30 cellular contexts compared by ENCODE assay signal in genomic region chr9:137656416-137656815, GRCh38.
"Had no signal": no experiment of that assay in that cellular context is flagged by ENCODE, and none has a peak within 500 bp of the region (broad histone marks: within the 10 kb centered on the region; RNA-seq: fewer than 3 reads in every experiment).

No MANE protein-coding gene starts in this region.

- H3K4me3 ChIP-seq: ascending aorta, cardiac muscle cell, Peyer's patch had no signal

- H3K36me3 ChIP-seq: cardiac muscle cell had no signal

- H3K27me3 ChIP-seq: ascending aorta, cardiac muscle cell, Peyer's patch had no signal

- DNase-seq: activated CD4-positive, alpha-beta T cell treated with anti-CD3 and anti-CD28 coated beads for 1 hour; activated CD4-positive, alpha-beta T cell treated with anti-CD3 and anti-CD28 coated beads for 48 hours; activated CD4-positive, CD25-positive, alpha-beta regulatory T cell; activated CD8-positive, alpha-beta T cell treated with anti-CD3 and anti-CD28 coated beads for 36 hours; activated gamma-delta T cell; activated naive CD4-positive, alpha-beta T cell treated with Interleukin-2 at 50 U/mL for 16 hours; activated naive CD8-positive, alpha-beta T cell treated with anti-CD3 and anti-CD28 coated beads, Interleukin-2, amount 10 ng/mL, durations not matched to agents 7 days and 5 days; activated T-cell treated with anti-CD3 and anti-CD28 coated beads, Interleukin-2, amount 50 U/mL, for 1 hour; amygdala; Karpas-422; KBM-7; NCI-H1105; NCI-H1417 treated with DMSO at 0.1 percent for 48 hours; NCI-H1930; NCI-H2081 treated with DMSO at 0.1 percent for 48 hours; NCI-H510A; NCI-H526; NCI-H748 treated with DMSO at 0.1 percent for 48 hours; NK-92 treated with Interleukin-12 subunit alpha and Interleukin-12 subunit beta, amount 100 ng/mL, for 24 hours; PC-3; Peyer's patch; RPMI8226; SIG-M5; SW 1271; T-helper 1 cell; T-helper 2 cell; T-helper 9 cell; WERI-Rb-1 had no signal

- H3K27ac ChIP-seq: ascending aorta, cardiac muscle cell, Peyer's patch, WERI-Rb-1 had no signal

- H3K9me3 ChIP-seq: ascending aorta, Peyer's patch had no signal

- H3K4me1 ChIP-seq: ascending aorta, Peyer's patch had no signal
